ENCODE assay signal across 9 cellular contexts in the genomic region with DNA sequence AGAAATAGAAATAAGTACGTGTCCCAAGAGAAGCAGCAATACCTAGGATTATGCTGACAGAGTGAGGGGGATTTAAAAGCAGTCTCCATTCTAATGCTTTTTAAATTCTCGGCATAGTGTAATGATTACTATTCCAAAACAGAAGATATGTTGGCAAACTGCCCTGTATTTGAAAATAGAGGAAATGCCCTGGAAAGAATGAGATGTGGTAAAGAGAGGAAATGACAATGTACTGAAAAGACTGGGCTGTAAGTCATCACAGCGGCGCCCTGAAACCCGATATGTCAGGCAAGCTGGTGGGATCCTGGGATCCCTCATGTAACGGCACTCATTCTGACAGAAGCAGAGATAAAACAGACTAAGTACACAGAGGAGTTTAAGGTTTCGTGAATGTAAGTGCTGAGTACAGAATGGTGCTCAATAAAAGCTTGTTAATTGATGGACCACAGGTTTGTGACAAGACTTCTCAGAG.
DNase-seq lines count a peak whose midpoint lies in the region; ATAC-seq and TF ChIP-seq lines count a peak whose summit lies in the region.
"Had no signal": no experiment of that assay in that cellular context is flagged by ENCODE, and none has a peak within 500 bp of the region (broad histone marks: within the 10 kb centered on the region; RNA-seq: fewer than 3 reads in every experiment).

No MANE protein-coding gene starts in this region.

- BruUV-seq in PC-3 (replicated peaks; lab: Mats Ljungman, UMichigan): no TSS peak

- intact Hi-C loops in PC-3 (cut with micrococcal nuclease): no loop called here

- H3K4me2 ChIP-seq in PC-3 (ENCODE audit: low read length) (peak overlapping the region; percentile 79), neuronal stem cell (ENCODE audit: insufficient read depth, low read length, poor library complexity, severe bottlenecking) (no peak overlapping the region)

- H2BK15ac ChIP-seq in neuronal stem cell (ENCODE audit: low read length): no peak overlapping the region

- no peaks in the 10 kb centered on the region for H3K79me1 ChIP-seq in neuronal stem cell (ENCODE audit: low read depth, low read length)

- no peaks in the 10 kb centered on the region for H3K9me2 ChIP-seq in PC-3 (replicated peaks; ENCODE audit: low read length)

- H3K79me2 ChIP-seq in PC-3 (ENCODE audit: low read length): no peaks in the 10 kb centered on the region

- POLR2A ChIA-PET in PC-3 (lab: Charles Lee; ENCODE audit: unreplicated experiment): interaction anchor here (0.6 kb wide), 1 partner anchor 12 kb away, joined by 8 read pairs; no protein-coding TSS in a partner anchor

- H3K36me3 ChIP-seq in PC-3 (ENCODE audit: low read depth, low read length) (no peaks in the 10 kb centered on the region), neuronal stem cell (replicated peaks in 1 of 2; ENCODE audit: control insufficient read depth in 2 of 2, insufficient read depth in 2 of 2, low read length in 2 of 2) (no peaks in the 10 kb centered on the region)

- WGBS in neuronal stem cell (ENCODE audit: extremely low coverage in 2 of 2, insufficient read length in 2 of 2, insufficient replicate concordance in 1 of 2), 2 donors: no CpG with 5 or more reads among the region's 7 CpGs

- no peak overlapping the region for H4K8ac ChIP-seq in neuronal stem cell (ENCODE audit: low read depth, low read length)

- peak overlapping the region; percentile 62 for H3K9ac ChIP-seq in PC-3 (ENCODE audit: low read length)
- no peak overlapping the region for H3K9ac ChIP-seq in neuronal stem cell (ENCODE audit: low read depth, low read length, poor library complexity)

- H4K91ac ChIP-seq in neuronal stem cell (ENCODE audit: low read depth, low read length, poor library complexity): no peak overlapping the region

- no peaks in the 10 kb centered on the region for H3K9me3 ChIP-seq in PC-3 (ENCODE audit: low read length)
- H3K9me3 ChIP-seq in neuronal stem cell (replicated peaks in 1 of 2; ENCODE audit: control insufficient read depth in 2 of 2, insufficient read depth in 1 of 2, low read depth in 1 of 2, low read length in 2 of 2): no peaks in the 10 kb centered on the region

- H2AFZ ChIP-seq in PC-3 (ENCODE audit: low read length) (peak overlapping the region; percentile 18), neuronal stem cell (ENCODE audit: low read length) (no peak overlapping the region)

- CTCF ChIA-PET in PC-3 (lab: Charles Lee): no interaction called here

- no peak overlapping the region for H2BK5ac ChIP-seq in neuronal stem cell (ENCODE audit: low read length)

- no peak for TF ChIP-seq CTCF in PC-3 (conservative IDR thresholded peaks at IDR 0.05; ENCODE audit: low read depth, low read length)

- peak; percentile 51 for DNase-seq in activated CD4-positive, alpha-beta T cell treated with anti-CD3 and anti-CD28 coated beads for 48 hours
- DNase-seq in activated CD4-positive, alpha-beta T cell treated with anti-CD3 and anti-CD28 coated beads, Interleukin-2, amount 50 U/mL, for 1 hour: no peak
- DNase-seq in PC-3 (peak; percentile 96), epidermal melanocyte (ENCODE audit: insufficient read length, low spot score) (peak; percentile 36), neuronal stem cell (ENCODE audit: low spot score) (peak; percentile 11), DMS79 treated with DMSO at 0.1 percent for 48 hours (lab: John Stamatoyannopoulos, UW) (no peak), NCI-H2081 treated with DMSO at 0.1 percent for 48 hours (lab: John Stamatoyannopoulos, UW) (no peak)
- DNase-seq: activated B cell treated with CpG ODN at 0.5 μM for 24 hours had no signal

- H3K27ac ChIP-seq in PC-3 (ENCODE audit: low read length) (peak overlapping the region; percentile 79), neuronal stem cell (replicated peaks; ENCODE audit: low read length) (no peak overlapping the region)

- H2AK5ac ChIP-seq in neuronal stem cell (ENCODE audit: low read depth, low read length): no peak overlapping the region

- H2BK12ac ChIP-seq in neuronal stem cell (ENCODE audit: low read length): no peak overlapping the region

- no peak overlapping the region for H3K23ac ChIP-seq in neuronal stem cell (ENCODE audit: low read depth, low read length, poor library complexity)

- no peak overlapping the region for H2BK120ac ChIP-seq in neuronal stem cell (ENCODE audit: low read depth, low read length)

- H3K4me1 ChIP-seq in PC-3 (ENCODE audit: insufficient read depth, low read length): peaks cover 54% of the 10 kb centered on the region
- H3K4me1 ChIP-seq in neuronal stem cell (ENCODE audit: control insufficient read depth in 2 of 2, insufficient read depth in 1 of 2, low read depth in 1 of 2, low read length in 2 of 2): no peaks in the 10 kb centered on the region

- H4K20me1 ChIP-seq in PC-3 (ENCODE audit: low read length): no peaks in the 10 kb centered on the region

- H3K27me3 ChIP-seq in PC-3 (ENCODE audit: low read length): no peaks in the 10 kb centered on the region
- no peaks in the 10 kb centered on the region for H3K27me3 ChIP-seq in neuronal stem cell (ENCODE audit: control insufficient read depth in 3 of 3, insufficient read depth in 3 of 3, low read depth in 1 of 3, low read length in 3 of 3)

- no peak overlapping the region for H3K14ac ChIP-seq in neuronal stem cell (ENCODE audit: low read length)

- H3K4me3 ChIP-seq in PC-3 (ENCODE audit: low read length): peak overlapping the region; percentile 43
- H3K4me3 ChIP-seq in neuronal stem cell (ENCODE audit: low read length in 2 of 2): no peak overlapping the region

- H3K4ac ChIP-seq in neuronal stem cell (ENCODE audit: low read length): no peak overlapping the region

- no peak overlapping the region for H3K18ac ChIP-seq in neuronal stem cell (ENCODE audit: low read length)

- ATAC-seq in PC-3: peak; percentile 77
- ATAC-seq in GM18867 (IDR thresholded peaks at IDR 0.05; ENCODE audit: unreplicated experiment): no peak

- no peaks in the 10 kb centered on the region for H3F3A ChIP-seq in PC-3 (ENCODE audit: low read length, unreplicated experiment)

Comparison
In these comparisons a context has a peak if more than half of its experiments do, and no peak if none do; other contexts are left out.
1. DNase-seq: peak in activated CD4-positive, alpha-beta T cell treated with anti-CD3 and anti-CD28 coated beads for 48 hours (single experiment), PC-3 (single experiment), epidermal melanocyte (single experiment) and neuronal stem cell (single experiment); none in activated CD4-positive, alpha-beta T cell treated with anti-CD3 and anti-CD28 coated beads, Interleukin-2, amount 50 U/mL, for 1 hour (single experiment), DMS79 treated with DMSO at 0.1 percent for 48 hours (single experiment) and NCI-H2081 treated with DMSO at 0.1 percent for 48 hours (single experiment).